In the genomic region with DNA sequence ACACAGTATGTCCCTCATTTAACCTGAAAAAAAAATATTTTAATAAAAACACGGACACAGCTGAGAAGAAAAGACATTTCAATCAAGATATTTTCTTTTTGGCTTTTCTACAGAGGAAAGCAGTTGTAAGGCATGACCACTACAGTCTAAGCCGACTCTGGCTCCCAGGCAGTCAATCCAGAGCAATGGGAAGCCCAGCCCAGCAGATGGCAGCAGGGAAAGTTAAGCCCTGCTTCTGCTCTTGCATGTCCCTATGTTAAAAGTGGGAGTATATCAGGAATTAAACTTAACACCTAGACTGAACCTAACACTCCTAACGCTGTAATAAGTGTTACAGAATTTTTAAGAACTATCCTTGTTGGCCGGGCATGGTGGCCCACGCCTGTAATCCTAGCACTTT, we compare ENCODE assay signal across 9 cellular contexts. TPM values are rescaled to one million over a fixed set of nuclear protein-coding genes. Genes with fewer than 3 reads are reported as not detected.
DNase-seq lines count a peak whose midpoint lies in the region; ATAC-seq, FAIRE-seq and TF ChIP-seq lines count a peak whose summit lies in the region.
"Had no signal": no experiment of that assay in that cellular context is flagged by ENCODE, and none has a peak within 500 bp of the region (broad histone marks: within the 10 kb centered on the region; RNA-seq: fewer than 3 reads in every experiment).

No MANE protein-coding gene starts in this region.

- H3K9me2 ChIP-seq in SK-N-SH = no peaks in the 10 kb centered on the region
- H3K9me2 ChIP-seq in Karpas-422 (replicated peaks; ENCODE audit: insufficient read depth, low read length) = no peaks in the 10 kb centered on the region

- intact Hi-C loops in left ventricle myocardium superior (cut with micrococcal nuclease) = no loop called here

- 92% methylated on average over 5 of the region's 5 CpGs for WGBS in SK-N-SH (ENCODE audit: low lambda C conversion rate)

- H3K9ac ChIP-seq in SK-N-SH = no peak overlapping the region
- no peak overlapping the region for H3K9ac ChIP-seq in Karpas-422 (ENCODE audit: low read length)

- H3F3A ChIP-seq in SK-N-SH (replicated peaks; ENCODE audit: insufficient read depth) = no peaks in the 10 kb centered on the region

- H3K4me3 ChIP-seq in SK-N-SH (ENCODE audit: low read depth in 2 of 2, low read length in 1 of 2) = no peak overlapping the region
- no peak overlapping the region for H3K4me3 ChIP-seq in Karpas-422 (ENCODE audit: low read length)
- H3K4me3 ChIP-seq: spleen had no signal

- CTCF ChIA-PET in SK-N-SH (lab: Yijun Ruan, JAX) = interaction anchor here (1.2 to 6.3 kb wide), 4 partner anchors 10 to 501 kb away, joined by 3 to 39 read pairs (median 9); no protein-coding TSS in a partner anchor

- H3K4me1 ChIP-seq in SK-N-SH (ENCODE audit: control insufficient read depth in 1 of 2, insufficient read depth in 2 of 2, low read depth in 1 of 2, low read length in 1 of 2) (no peaks in the 10 kb centered on the region), Karpas-422 (ENCODE audit: low read length) (peaks cover 9% of the 10 kb centered on the region)

- DNase-seq in stimulated activated CD4-positive, alpha-beta T cell treated with anti-CD3 and anti-CD28 coated beads, Interleukin-15, amount 100 ng/mL, for 24 hours = peak; percentile 13
- no peak for DNase-seq in stimulated activated CD4-positive, alpha-beta T cell treated with anti-CD3 and anti-CD28 coated beads, Interleukin-4, amount 100 ng/mL, for 4 hours
- DNase-seq in SK-N-SH (no peak), left ventricle myocardium superior (no peak), Karpas-422 (no peak), GM12891 (ENCODE audit: insufficient read length, low spot score) (no peak)
- no peak for DNase-seq in stimulated activated naive CD4-positive, alpha-beta T cell treated with Interleukin-2 at 50 U/mL for 16 hours (lab: John Stamatoyannopoulos, UW)
- DNase-seq: spleen had no signal

- H3K27ac ChIP-seq in SK-N-SH (ENCODE audit: low read depth in 2 of 2, low read length in 1 of 2) (no peak overlapping the region), Karpas-422 (ENCODE audit: low read length) (no peak overlapping the region)
- H3K27ac ChIP-seq: spleen had no signal

- POLR2A ChIA-PET in SK-N-SH (lab: Yijun Ruan, JAX) = no interaction called here

- H3K9me3 ChIP-seq in SK-N-SH (no peaks in the 10 kb centered on the region), Karpas-422 (ENCODE audit: low read length) (no peaks in the 10 kb centered on the region)
- H3K9me3 ChIP-seq: spleen had no signal

- no peak for TF ChIP-seq EP300 in SK-N-SH (IDR thresholded peaks at IDR 0.05; ENCODE audit: borderline replicate concordance in 1 of 2, low read depth in 1 of 2, low read length in 1 of 2)

- no peaks in the 10 kb centered on the region for H3K27me3 ChIP-seq in SK-N-SH (ENCODE audit: insufficient read depth)
- H3K27me3 ChIP-seq in Karpas-422 (ENCODE audit: low read length) = no peaks in the 10 kb centered on the region
- H3K27me3 ChIP-seq: spleen had no signal

- FAIRE-seq in GM12891 (lab: Jason Lieb, UNC) = no peak

- ATAC-seq in left ventricle myocardium superior (peak; percentile 72), GM19463 (IDR thresholded peaks at IDR 0.05; ENCODE audit: unreplicated experiment) (no peak)

- TF ChIP-seq RAD21 in SK-N-SH (IDR thresholded peaks at IDR 0.05; ENCODE audit: low read length) = peak; percentile 34

- H4K20me1 ChIP-seq in SK-N-SH (ENCODE audit: insufficient read depth) (no peaks in the 10 kb centered on the region), Karpas-422 (ENCODE audit: insufficient read depth, low read depth, low read length) (no peaks in the 10 kb centered on the region)

- H2AFZ ChIP-seq in SK-N-SH (ENCODE audit: low read depth) = no peak overlapping the region
- no peak overlapping the region for H2AFZ ChIP-seq in Karpas-422 (ENCODE audit: low read length)

- H3K36me3 ChIP-seq in SK-N-SH (replicated peaks in 1 of 2; ENCODE audit: control insufficient read depth in 1 of 2, insufficient read depth in 2 of 2, low read length in 1 of 2) (peaks cover 43 to 71% of the 10 kb centered on the region in 2 experiments), Karpas-422 (ENCODE audit: insufficient read depth, low read length) (peaks cover 33% of the 10 kb centered on the region; the same call in 1 of the 2 replicates)

- TF ChIP-seq CTCF in SK-N-SH (IDR thresholded peaks at IDR 0.05) = peak; percentile 52

- no peak for TF ChIP-seq POLR2A in GM12891 (IDR thresholded peaks at IDR 0.05; ENCODE audit: low read depth, low read length)

- H3K4me2 ChIP-seq in SK-N-SH (no peak overlapping the region), Karpas-422 (ENCODE audit: low read depth, low read length, poor library complexity, severe bottlenecking) (no peak overlapping the region)

- no peaks in the 10 kb centered on the region for H3K79me2 ChIP-seq in SK-N-SH (ENCODE audit: insufficient read depth)
- no peaks in the 10 kb centered on the region for H3K79me2 ChIP-seq in Karpas-422 (ENCODE audit: low read length)

TF ChIP-seq in SK-N-SH, 30 proteins besides CTCF, POLR2A, EP300 and RAD21 (continues in another document):
- TF ChIP-seq SMC3 (IDR thresholded peaks at IDR 0.05; ENCODE audit: low read depth, low read length) = peak; percentile 39; the same call in 1 of the 2 replicates
- TF ChIP-seq NFIC (IDR thresholded peaks at IDR 0.05; ENCODE audit: borderline replicate concordance) = no peak
- TF ChIP-seq, protein P1, sequence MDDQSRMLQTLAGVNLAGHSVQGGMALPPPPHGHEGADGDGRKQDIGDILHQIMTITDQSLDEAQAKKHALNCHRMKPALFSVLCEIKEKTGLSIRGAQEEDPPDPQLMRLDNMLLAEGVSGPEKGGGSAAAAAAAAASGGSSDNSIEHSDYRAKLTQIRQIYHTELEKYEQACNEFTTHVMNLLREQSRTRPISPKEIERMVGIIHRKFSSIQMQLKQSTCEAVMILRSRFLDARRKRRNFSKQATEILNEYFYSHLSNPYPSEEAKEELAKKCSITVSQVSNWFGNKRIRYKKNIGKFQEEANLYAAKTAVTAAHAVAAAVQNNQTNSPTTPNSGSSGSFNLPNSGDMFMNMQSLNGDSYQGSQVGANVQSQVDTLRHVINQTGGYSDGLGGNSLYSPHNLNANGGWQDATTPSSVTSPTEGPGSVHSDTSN (IDR thresholded peaks at IDR 0.05) = no peak
- TF ChIP-seq TCF12 (IDR thresholded peaks at IDR 0.05) = no peak
- no peak for TF ChIP-seq MXI1 (IDR thresholded peaks at IDR 0.05; ENCODE audit: low read depth, low read length)

TF ChIP-seq in GM12891, 5 proteins besides CTCF, POLR2A, EP300 and RAD21:
- TF ChIP-seq POU2F2 (IDR thresholded peaks at IDR 0.05; ENCODE audit: low read depth, low read length) = no peak
- TF ChIP-seq SPI1 (IDR thresholded peaks at IDR 0.05; ENCODE audit: low read depth, low read length) = no peak
- TF ChIP-seq TAF1 (IDR thresholded peaks at IDR 0.05; ENCODE audit: low read depth, low read length) = no peak
- TF ChIP-seq POLR2AphosphoS5 (IDR thresholded peaks at IDR 0.05; ENCODE audit: low read depth, low read length) = no peak
- no peak for TF ChIP-seq PAX5 (IDR thresholded peaks at IDR 0.05; ENCODE audit: insufficient read depth, low read length, severe bottlenecking)

RNA-seq across cellular contexts. Expression of a gene that starts 19.5 kb away (rescaled TPM):
- polyA plus RNA-seq in SK-N-SH (2012; rRNA removed) = 0.08 and 0.10 TPM in 2 replicates
- polyA plus RNA-seq in SK-N-SH (2012; cell fraction: cytosol; rRNA removed) = 0.01 and 0.05 TPM in 2 replicates
- polyA plus RNA-seq in SK-N-SH (2012; cell fraction: nucleus; rRNA removed) = 0.57 and 0.74 TPM in 2 replicates
- 0.27 TPM for total RNA-seq in left ventricle myocardium superior
- 0.07 and 0.69 TPM in 2 replicates for total RNA-seq in Karpas-422 (2014; rRNA removed; shearing (Covaris generic); ENCODE audit: low replicate concordance)
- polyA plus RNA-seq in GM12891 (2012; ENCODE audit: low read depth, missing spikeins) = not detected

RNA-seq across cellular contexts. Expression of a gene that starts 19.7 kb away (rescaled TPM):
- polyA plus RNA-seq in SK-N-SH (2012; rRNA removed) = 55.9 and 71.5 TPM in 2 replicates
- polyA plus RNA-seq in SK-N-SH (2012; cell fraction: cytosol; rRNA removed) = 77.7 and 84.1 TPM in 2 replicates
- polyA plus RNA-seq in SK-N-SH (2012; cell fraction: nucleus; rRNA removed) = 48.2 and 103 TPM in 2 replicates
- total RNA-seq in left ventricle myocardium superior = 42.0 TPM
- 88.7 and 120 TPM in 2 replicates for total RNA-seq in Karpas-422 (2014; rRNA removed; shearing (Covaris generic); ENCODE audit: low replicate concordance)
- 38.9 TPM for polyA plus RNA-seq in GM12891 (2012; ENCODE audit: low read depth, missing spikeins)
